ENCODE assay signal across 21 cellular contexts in the genomic region with DNA sequence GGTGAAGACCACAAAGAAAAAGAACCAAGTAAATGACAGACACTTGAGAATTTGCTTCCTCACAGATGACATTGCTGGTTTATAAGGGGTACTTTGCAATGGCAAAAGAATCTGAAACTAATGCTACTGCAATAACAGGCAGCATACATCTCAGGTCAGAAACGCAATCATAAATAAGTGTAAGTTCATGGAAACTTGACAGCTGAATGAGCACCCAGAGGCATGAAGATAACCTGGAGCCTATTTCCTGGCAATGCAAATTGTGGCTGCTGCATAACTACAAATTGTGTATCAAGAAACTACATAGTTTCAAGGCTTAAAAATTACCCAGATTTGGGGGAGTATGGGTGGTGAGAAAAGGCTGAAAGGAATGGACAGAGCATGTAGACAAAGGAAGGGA. TPM values are rescaled to one million over a fixed set of nuclear protein-coding genes. Genes with fewer than 3 reads are reported as not detected.
DNase-seq lines count a peak whose midpoint lies in the region; FAIRE-seq and TF ChIP-seq lines count a peak whose summit lies in the region.
"Had no signal": no experiment of that assay in that cellular context is flagged by ENCODE, and none has a peak within 500 bp of the region (broad histone marks: within the 10 kb centered on the region; RNA-seq: fewer than 3 reads in every experiment).

No MANE protein-coding gene starts in this region.

- no peaks in the 10 kb centered on the region for H3K27me3 Mint-ChIP-seq in endothelial cell (ENCODE audit: unreplicated experiment)

- CTCF ChIA-PET in SK-N-SH (lab: Yijun Ruan, JAX) = interaction anchor here (0.7 to 8.9 kb wide), 6 partner anchors 11 to 270 kb away, joined by 3 to 257 read pairs (median 33); a partner anchor contains a TSS

- no peaks in the 10 kb centered on the region for H3K9me3 ChIP-seq in SK-N-SH
- H3K9me3 ChIP-seq: left ventricle myocardium inferior had no signal

- no peak for TF ChIP-seq RAD21 in SK-N-SH (IDR thresholded peaks at IDR 0.05; ENCODE audit: low read length)

- DNase-seq in GM12891 (ENCODE audit: insufficient read length, low spot score) (no peak), NCI-H2227 (lab: John Stamatoyannopoulos, UW; ENCODE audit: unreplicated experiment) (peak; percentile 41), endothelial cell (ENCODE audit: low spot score) (no peak), SK-N-SH (no peak), 8988T (no peak), NCI-H2107 treated with DMSO at 0.1 percent for 48 hours (lab: John Stamatoyannopoulos, UW; ENCODE audit: unreplicated experiment) (no peak), NCI-H2196 (lab: John Stamatoyannopoulos, UW; ENCODE audit: unreplicated experiment) (no peak)
- DNase-seq: activated CD4-positive, CD25-positive, alpha-beta regulatory T cell; GF-D8; GOT3; immature natural killer cell; left ventricle myocardium inferior; midbrain; NCI-H1105; NCI-H2081; NCI-H510A had no signal

- H3K27me3 ChIP-seq in SK-N-SH (ENCODE audit: insufficient read depth) = no peaks in the 10 kb centered on the region
- H3K27me3 ChIP-seq: cardiac muscle cell had no signal

- no peaks in the 10 kb centered on the region; a peak in 2 of 4 replicates for H3K4me1 ChIP-seq in SK-N-SH (ENCODE audit: control insufficient read depth in 1 of 2, insufficient read depth in 2 of 2, low read depth in 1 of 2, low read length in 1 of 2)
- H3K4me1 ChIP-seq: left ventricle myocardium inferior had no signal

- H3K4me2 ChIP-seq in SK-N-SH = no peak overlapping the region

- H3K27ac Mint-ChIP-seq in endothelial cell (ENCODE audit: unreplicated experiment) = peak overlapping the region; percentile 73

- no peaks in the 10 kb centered on the region for H3K9me3 Mint-ChIP-seq in endothelial cell (ENCODE audit: unreplicated experiment)
- H3K9me3 Mint-ChIP-seq: immature natural killer cell had no signal

- peaks cover 28 to 49% of the 10 kb centered on the region in 2 experiments for H3K36me3 ChIP-seq in SK-N-SH (replicated peaks in 1 of 2; ENCODE audit: control insufficient read depth in 1 of 2, insufficient read depth in 2 of 2, low read length in 1 of 2)

- H4K20me1 ChIP-seq in SK-N-SH (ENCODE audit: insufficient read depth) = no peaks in the 10 kb centered on the region

- H3K4me3 ChIP-seq in SK-N-SH (ENCODE audit: low read depth in 2 of 2, low read length in 1 of 2) = no peak overlapping the region
- H3K4me3 ChIP-seq: cardiac muscle cell, left ventricle myocardium inferior had no signal

- H3K36me3 Mint-ChIP-seq in endothelial cell (ENCODE audit: low read depth, unreplicated experiment) = no peaks in the 10 kb centered on the region

- POLR2A ChIA-PET in SK-N-SH (lab: Yijun Ruan, JAX) = no interaction called here

- H3F3A ChIP-seq in SK-N-SH (replicated peaks; ENCODE audit: insufficient read depth) = peaks cover 6% of the 10 kb centered on the region

- H3K79me2 ChIP-seq in SK-N-SH (ENCODE audit: insufficient read depth) = no peaks in the 10 kb centered on the region

- no peak overlapping the region for H2AFZ ChIP-seq in SK-N-SH (ENCODE audit: low read depth)

- no peak overlapping the region for H3K9ac ChIP-seq in SK-N-SH

- H3K4me3 Mint-ChIP-seq in endothelial cell (ENCODE audit: unreplicated experiment) = no peak overlapping the region
- H3K4me3 Mint-ChIP-seq: immature natural killer cell had no signal

- FAIRE-seq in GM12891 (lab: Jason Lieb, UNC) = peak; percentile 87
- FAIRE-seq: RCC 7860 had no signal

- TF ChIP-seq CTCF in endothelial cell (IDR thresholded peaks at IDR 0.05; ENCODE audit: unreplicated experiment) (no peak), SK-N-SH (IDR thresholded peaks at IDR 0.05) (no peak)

- TF ChIP-seq EP300 in SK-N-SH (IDR thresholded peaks at IDR 0.05; ENCODE audit: borderline replicate concordance in 1 of 2, low read depth in 1 of 2, low read length in 1 of 2) = no peak

- 95% methylated on average over 1 of the region's 1 CpG for WGBS in SK-N-SH (ENCODE audit: low lambda C conversion rate)

- peaks cover 8% of the 10 kb centered on the region for H3K4me1 Mint-ChIP-seq in endothelial cell (ENCODE audit: unreplicated experiment)

- H3K9me2 ChIP-seq in SK-N-SH = no peaks in the 10 kb centered on the region

- no peak overlapping the region for H3K27ac ChIP-seq in SK-N-SH (ENCODE audit: low read depth in 2 of 2, low read length in 1 of 2)
- H3K27ac ChIP-seq: cardiac muscle cell, left ventricle myocardium inferior had no signal

- TF ChIP-seq POLR2A in GM12891 (IDR thresholded peaks at IDR 0.05; ENCODE audit: low read depth, low read length) (no peak), GM19099 (IDR thresholded peaks at IDR 0.05; ENCODE audit: extremely low read depth, insufficient read length, low read depth) (peak; percentile 16)

TF ChIP-seq in GM12891, 5 proteins besides CTCF, POLR2A, EP300 and RAD21:
- TF ChIP-seq POU2F2 (IDR thresholded peaks at IDR 0.05; ENCODE audit: low read depth, low read length) (no peak), TAF1 (IDR thresholded peaks at IDR 0.05; ENCODE audit: low read depth, low read length) (no peak), PAX5 (IDR thresholded peaks at IDR 0.05; ENCODE audit: insufficient read depth, low read length, severe bottlenecking) (no peak), POLR2AphosphoS5 (IDR thresholded peaks at IDR 0.05; ENCODE audit: low read depth, low read length) (no peak), SPI1 (IDR thresholded peaks at IDR 0.05; ENCODE audit: low read depth, low read length) (no peak)

TF ChIP-seq in SK-N-SH, 30 proteins besides CTCF, POLR2A, EP300 and RAD21:
- TF ChIP-seq FOXJ3 (CRISPR knock-in tag; IDR thresholded peaks at IDR 0.05) = no peak

RNA-seq across cellular contexts. Expression of a gene that starts 8.5 kb away (rescaled TPM):
- polyA plus RNA-seq in GM12891 (2012; ENCODE audit: low read depth, missing spikeins) = 0.21 TPM
- 0.36 TPM for total RNA-seq in endothelial cell (ENCODE audit: unreplicated experiment)
- polyA plus RNA-seq in SK-N-SH (2012; rRNA removed) = not detected in 2 replicates
- polyA plus RNA-seq in SK-N-SH (2012; cell fraction: cytosol; rRNA removed) = not detected in 2 replicates
- 0.11 TPM in 1 of 2 replicates, not detected in the other for polyA plus RNA-seq in SK-N-SH (2012; cell fraction: nucleus; rRNA removed)
- total RNA-seq: cardiac muscle cell, left ventricle myocardium inferior, SK-MEL-5 had no signal
- polyA plus RNA-seq: immature natural killer cell, neural cell had no signal

RNA-seq across cellular contexts. Expression of a gene that starts 20.1 kb away (rescaled TPM):
- 8.8 TPM for polyA plus RNA-seq in GM12891 (2012; ENCODE audit: low read depth, missing spikeins)
- total RNA-seq in endothelial cell (ENCODE audit: unreplicated experiment) = 17.6 TPM
- 6.2 and 8.8 TPM in 2 replicates for polyA plus RNA-seq in SK-N-SH (2012; rRNA removed)
- 7.0 and 7.1 TPM in 2 replicates for polyA plus RNA-seq in SK-N-SH (2012; cell fraction: cytosol; rRNA removed)
- polyA plus RNA-seq in SK-N-SH (2012; cell fraction: nucleus; rRNA removed) = 13.4 and 24.8 TPM in 2 replicates

RNA-seq across cellular contexts. Expression of a gene that starts 30.5 kb away (rescaled TPM):
- 13.1 TPM for polyA plus RNA-seq in GM12891 (2012; ENCODE audit: low read depth, missing spikeins)
- 14.0 TPM for total RNA-seq in endothelial cell (ENCODE audit: unreplicated experiment)
- polyA plus RNA-seq in SK-N-SH (2012; rRNA removed) = 23.7 and 24.9 TPM in 2 replicates
- polyA plus RNA-seq in SK-N-SH (2012; cell fraction: cytosol; rRNA removed) = 12.7 and 18.9 TPM in 2 replicates
- polyA plus RNA-seq in SK-N-SH (2012; cell fraction: nucleus; rRNA removed) = 24.3 and 28.0 TPM in 2 replicates

RNA-seq across cellular contexts. Expression of a gene that starts 42.1 kb away (rescaled TPM):
- polyA plus RNA-seq in GM12891 (2012; ENCODE audit: low read depth, missing spikeins) = 0.27 TPM
- 18.0 TPM for total RNA-seq in endothelial cell (ENCODE audit: unreplicated experiment)
- not detected in 2 replicates for polyA plus RNA-seq in SK-N-SH (2012; rRNA removed)
- polyA plus RNA-seq in SK-N-SH (2012; cell fraction: cytosol; rRNA removed) = 0.04 and 0.08 TPM in 2 replicates
- polyA plus RNA-seq in SK-N-SH (2012; cell fraction: nucleus; rRNA removed) = 0.11 TPM in 1 of 2 replicates, not detected in the other
- total RNA-seq: left ventricle myocardium inferior, SK-MEL-5 had no signal
- polyA plus RNA-seq: immature natural killer cell had no signal

RNA-seq across cellular contexts. Expression of a gene that starts 52.1 kb away (rescaled TPM):
- 2.0 TPM for polyA plus RNA-seq in GM12891 (2012; ENCODE audit: low read depth, missing spikeins)
- total RNA-seq in endothelial cell (ENCODE audit: unreplicated experiment) = 23.9 TPM
- polyA plus RNA-seq in SK-N-SH (2012; rRNA removed) = 3.7 and 4.8 TPM in 2 replicates
- polyA plus RNA-seq in SK-N-SH (2012; cell fraction: cytosol; rRNA removed) = 3.3 and 3.8 TPM in 2 replicates
- 4.0 and 4.7 TPM in 2 replicates for polyA plus RNA-seq in SK-N-SH (2012; cell fraction: nucleus; rRNA removed)
